9 cellular contexts compared by ENCODE assay signal in the genomic region with DNA sequence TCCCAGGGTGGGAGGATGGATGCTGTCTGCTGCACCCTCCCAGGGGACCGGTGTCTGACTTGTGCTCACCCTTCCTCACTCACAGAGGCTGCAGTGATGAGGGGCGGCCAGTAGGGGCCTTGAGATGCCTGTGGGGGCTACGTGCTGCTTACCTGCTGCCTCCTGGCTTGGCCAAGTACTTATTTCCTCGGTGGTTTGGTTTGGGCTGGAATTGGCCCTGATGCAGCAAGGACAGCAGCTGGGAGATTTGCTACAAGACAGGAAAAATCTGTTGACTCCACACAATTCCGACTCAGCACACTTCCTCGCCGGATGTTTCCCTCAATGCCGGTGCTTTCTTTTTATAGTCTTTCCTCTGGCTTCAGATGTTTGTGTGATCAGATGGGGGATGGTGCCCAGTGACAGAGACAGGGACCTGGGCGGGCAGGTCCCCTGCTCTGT. TPM values are rescaled to one million over a fixed set of nuclear protein-coding genes. Genes with fewer than 3 reads are reported as not detected.
DNase-seq lines count a peak whose midpoint lies in the region; ATAC-seq and TF ChIP-seq lines count a peak whose summit lies in the region.
"Had no signal": no experiment of that assay in that cellular context is flagged by ENCODE, and none has a peak within 500 bp of the region (broad histone marks: within the 10 kb centered on the region; RNA-seq: fewer than 3 reads in every experiment).

No MANE protein-coding gene starts in this region.

- no peak for TF ChIP-seq POLR2A in right lobe of liver (IDR thresholded peaks at IDR 0.05)

- no peaks in the 10 kb centered on the region for H3K36me3 ChIP-seq in right lobe of liver

- CTCF ChIA-PET in activated naive CD4-positive, alpha-beta T cell treated with anti-CD3 and anti-CD28 coated beads for 36 hours (lab: Charles Lee): interaction anchor here (0.5 to 3.4 kb wide), 4 partner anchors 9 to 168 kb away, joined by 3 to 19 read pairs (median 6); a partner anchor contains a TSS

- intact Hi-C loops in activated naive CD4-positive, alpha-beta T cell treated with anti-CD3 and anti-CD28 coated beads for 36 hours (cut with micrococcal nuclease): no loop called here
- intact Hi-C loops in right lobe of liver (cut with DNase I): no loop called here

- peaks cover 7% of the 10 kb centered on the region for H3K4me1 Mint-ChIP-seq in activated naive CD4-positive, alpha-beta T cell treated with anti-CD3 and anti-CD28 coated beads for 36 hours (ENCODE audit: low read depth)

- no peaks in the 10 kb centered on the region for H3K9me3 Mint-ChIP-seq in activated naive CD4-positive, alpha-beta T cell treated with anti-CD3 and anti-CD28 coated beads for 36 hours

- no peaks in the 10 kb centered on the region for H3K27me3 ChIP-seq in right lobe of liver

- no peaks in the 10 kb centered on the region for H3K9me3 ChIP-seq in right lobe of liver

- H3K4me3 ChIP-seq in right lobe of liver: no peak overlapping the region

- ATAC-seq in GM19351 (IDR thresholded peaks at IDR 0.05; ENCODE audit: unreplicated experiment): peak; percentile 98
- ATAC-seq in HG03565 (IDR thresholded peaks at IDR 0.05; ENCODE audit: unreplicated experiment): peak; percentile 69
- peak; percentile 37 to 59 (median 50) for ATAC-seq in right lobe of liver
- ATAC-seq in GM18870 (IDR thresholded peaks at IDR 0.05; ENCODE audit: unreplicated experiment): no peak

- H3K36me3 Mint-ChIP-seq in activated naive CD4-positive, alpha-beta T cell treated with anti-CD3 and anti-CD28 coated beads for 36 hours (ENCODE audit: low read depth): no peaks in the 10 kb centered on the region

- H3K27ac Mint-ChIP-seq in activated naive CD4-positive, alpha-beta T cell treated with anti-CD3 and anti-CD28 coated beads for 36 hours: no peak overlapping the region

- H3K27me3 Mint-ChIP-seq in activated naive CD4-positive, alpha-beta T cell treated with anti-CD3 and anti-CD28 coated beads for 36 hours (ENCODE audit: low read depth): no peaks in the 10 kb centered on the region

- H3K27ac ChIP-seq in C4-2B: no peak overlapping the region
- H3K27ac ChIP-seq in right lobe of liver: no peak overlapping the region
- H3K27ac ChIP-seq: HL-60 had no signal

- 43% methylated on average over 5 of the region's 9 CpGs for WGBS in right lobe of liver (ENCODE audit: insufficient coverage, low coverage, low lambda C conversion rate, missing lambda C conversion rate)

- TF ChIP-seq CTCF in C4-2B (conservative IDR thresholded peaks at IDR 0.05) (peak; percentile 47), right lobe of liver (IDR thresholded peaks at IDR 0.05) (peak in 1 of 4 donors; percentile 12)

- peak; percentile 41 for DNase-seq in activated naive CD4-positive, alpha-beta T cell treated with anti-CD3 and anti-CD28 coated beads for 36 hours
- DNase-seq in right lobe of liver: no peak
- DNase-seq in NCI-H1105 (lab: John Stamatoyannopoulos, UW): no peak
- no peak for DNase-seq in AML-193 (lab: John Stamatoyannopoulos, UW)

- no peak overlapping the region for H3K4me3 Mint-ChIP-seq in activated naive CD4-positive, alpha-beta T cell treated with anti-CD3 and anti-CD28 coated beads for 36 hours

- no peaks in the 10 kb centered on the region for H3K4me1 ChIP-seq in right lobe of liver

RNA-seq across cellular contexts. Expression of a gene that starts 6.6 kb away (rescaled TPM):
- total RNA-seq in activated naive CD4-positive, alpha-beta T cell treated with anti-CD3 and anti-CD28 coated beads for 36 hours: 1 to 10 TPM in 1 of 2 experiments, under 1 TPM in 1; 0.43 to 1.1 TPM
- 1 to 10 TPM; 1.5 to 4.4 (median 1.9) TPM for total RNA-seq in right lobe of liver

RNA-seq across cellular contexts. Expression of a gene that starts 17.5 kb away (rescaled TPM):
- 10 to 100 TPM; 29.8 to 35.6 TPM for total RNA-seq in activated naive CD4-positive, alpha-beta T cell treated with anti-CD3 and anti-CD28 coated beads for 36 hours
- 10 to 100 TPM; 34.8 to 54.8 (median 41.8) TPM for total RNA-seq in right lobe of liver

RNA-seq across cellular contexts. Expression of a gene that starts 27.7 kb away (rescaled TPM):
- 10 to 100 TPM; 48.0 to 50.6 TPM for total RNA-seq in activated naive CD4-positive, alpha-beta T cell treated with anti-CD3 and anti-CD28 coated beads for 36 hours
- total RNA-seq in right lobe of liver: 10 to 100 TPM; 39.4 to 57.9 (median 43.8) TPM
